ENCODE assay signal across 35 cellular contexts in genomic region chr3:43615133-43615532, GRCh38.
"Had no signal": no experiment of that assay in that cellular context is flagged by ENCODE, and none has a peak within 500 bp of the region (broad histone marks: within the 10 kb centered on the region; RNA-seq: fewer than 3 reads in every experiment).

No MANE protein-coding gene starts in this region.

- H3K9me3 ChIP-seq: MG63 had no signal

- H3K27me3 ChIP-seq: MG63 had no signal

- H3K36me3 ChIP-seq: MG63 had no signal

- H3K4me3 ChIP-seq: MG63 had no signal

- DNase-seq: Karpas-422, Kasumi-1, MG63, MM.1S, MV-4-11, NCI-H1048, NCI-H1092, NCI-H1092 treated with DMSO at 0.1 percent for 48 hours, NCI-H1105, NCI-H1105 treated with DMSO at 0.1 percent for 48 hours, NCI-H1417, NCI-H1417 treated with DMSO at 0.1 percent for 48 hours, NCI-H1436, NCI-H1436 treated with DMSO at 0.1 percent for 48 hours, NCI-H146, NCI-H1694, NCI-H1694 treated with DMSO at 0.1 percent for 48 hours, NCI-H187, NCI-H187 treated with DMSO at 0.1 percent for 48 hours, NCI-H1930, NCI-H2029, NCI-H2029 treated with DMSO at 0.1 percent for 48 hours, NCI-H2081, NCI-H2081 treated with DMSO at 0.1 percent for 48 hours, NCI-H2107, NCI-H2171, NCI-H2171 treated with DMSO at 0.1 percent for 48 hours, NCI-H2227 treated with DMSO at 0.1 percent for 48 hours, NCI-H226, NCI-H345, NCI-H446, NCI-H446 treated with DMSO at 0.1 percent for 48 hours, NCI-H510A, NCI-H510A treated with DMSO at 0.1 percent for 48 hours, NCI-H524 had no signal
